1 cellular context compared by ENCODE assay signal in genomic region chr20:18466574-18466893, GRCh38.
TF ChIP-seq lines count a peak whose summit lies in the region.

No MANE protein-coding gene starts in this region.

TF ChIP-seq in K562, 482 proteins besides CTCF, POLR2A, EP300 and RAD21:
- TF ChIP-seq TCF15 (CRISPR knock-in tag; IDR thresholded peaks at IDR 0.05) (no peak), ZBTB49 (CRISPR knock-in tag; IDR thresholded peaks at IDR 0.05; ENCODE audit: borderline replicate concordance) (no peak), FOSL1 (tag; conservative IDR thresholded peaks at IDR 0.05) (no peak), ZNF318 (IDR thresholded peaks at IDR 0.05; ENCODE audit: borderline replicate concordance in 1 of 2, low read depth in 1 of 2) (no peak), TFAM (CRISPR knock-in tag; conservative IDR thresholded peaks at IDR 0.05) (no peak), POLR3G (IDR thresholded peaks at IDR 0.05; ENCODE audit: extremely low read depth, insufficient read length, insufficient replicate concordance) (no peak), CTCFL (IDR thresholded peaks at IDR 0.05; ENCODE audit: borderline replicate concordance, insufficient read depth, low read depth, low read length, poor library complexity, severe bottlenecking) (no peak)
